In genomic region chr20:33731693-33732165, GRCh38 we compare ENCODE assay signal across 8 cellular contexts. TPM values are rescaled to one million over a fixed set of nuclear protein-coding genes. Genes with fewer than 3 reads are reported as not detected.
DNase-seq lines count a peak whose midpoint lies in the region; ATAC-seq and TF ChIP-seq lines count a peak whose summit lies in the region.

ZNF341 (plus strand) TSS chr20:33731996; CDS start chr20:33732022, 26 bp downstream.

- peak; percentile 80 for ATAC-seq in GM18907 (IDR thresholded peaks at IDR 0.05; ENCODE audit: unreplicated experiment)
- ATAC-seq in HG03108 (IDR thresholded peaks at IDR 0.05; ENCODE audit: unreplicated experiment), result peak; percentile 61

- peak within 1 kb of the TSS; percentile 32 for H3K4me3 ChIP-seq in lower leg skin (ENCODE audit: low read depth, poor library complexity, severe bottlenecking)

- 3 to 9% methylated on average over 35 to 49 of the region's 57 CpGs for WGBS in lower leg skin, 2 donors

- TF ChIP-seq CTCF in lower leg skin (IDR thresholded peaks at IDR 0.05), result peak in 1 of 3 donors; percentile 82

- DNase-seq in AG08395 (ENCODE audit: low spot score) (peak; percentile 88), NCI-H2227 treated with DMSO at 0.1 percent for 48 hours (lab: John Stamatoyannopoulos, UW) (peak; percentile 97), cerebellar cortex (ENCODE audit: low spot score) (peak; percentile 76), lower leg skin (ENCODE audit: low spot score in 2 of 2) (peak; percentile 74 to 96)
- DNase-seq in activated CD4-positive, CD25-positive, alpha-beta regulatory T cell (lab: John Stamatoyannopoulos, UW), result peak; percentile 72 to 91 (median 83)
- peak; percentile 89 for DNase-seq in stimulated activated CD4-positive, alpha-beta T cell treated with anti-CD3 and anti-CD28 coated beads, Interleukin-4, amount 100 ng/mL, for 24 hours

- intact Hi-C loops in lower leg skin (cut with DNase I; ENCODE audit: low total_unique reads), result no loop called here

- no peak for TF ChIP-seq POLR2A in lower leg skin (IDR thresholded peaks at IDR 0.05)

RNA-seq across cellular contexts. Expression of gene ZNF341, which starts in this region (rescaled TPM):
- total RNA-seq in lower leg skin, result 1 to 10 TPM; 3.5 to 5.4 (median 4.2) TPM

Comparison
In these comparisons a context has a peak if more than half of its experiments do, and no peak if none do; other contexts are left out.
1. Peak in every context shown above with its lines: DNase-seq, ATAC-seq and H3K4me3 ChIP-seq.